20 cellular contexts compared by ENCODE assay signal in the genomic region with DNA sequence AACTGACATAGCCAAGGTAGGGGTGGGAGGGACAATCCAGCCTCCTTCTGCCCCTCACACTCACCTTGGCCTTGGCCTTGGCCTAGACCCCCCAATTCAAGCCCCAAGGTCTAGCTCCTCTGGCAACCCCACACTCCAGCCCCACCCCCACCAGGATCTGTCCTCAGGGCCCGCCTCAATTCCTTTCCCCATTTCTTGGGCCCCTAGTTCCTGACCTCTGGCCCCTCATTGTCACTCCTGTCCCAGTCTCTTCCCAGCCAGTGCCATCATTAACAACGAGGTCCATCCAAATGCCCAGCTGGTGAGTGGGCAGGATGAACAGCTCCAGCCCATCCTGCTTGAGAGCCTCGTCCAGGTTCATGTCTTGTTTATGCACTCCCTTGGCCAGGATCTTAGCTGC. TPM values are rescaled to one million over a fixed set of nuclear protein-coding genes. Genes with fewer than 3 reads are reported as not detected.
A peak's percentile ranks its signal among the peaks of the same experiment; 100 is the strongest.
DNase-seq lines count a peak whose midpoint lies in the region; ATAC-seq and TF ChIP-seq lines count a peak whose summit lies in the region.
"Had no signal": no experiment of that assay in that cellular context is flagged by ENCODE, and none has a peak within 500 bp of the region (broad histone marks: within the 10 kb centered on the region; RNA-seq: fewer than 3 reads in every experiment).

No MANE protein-coding gene starts in this region.

- no peak overlapping the region for H4K5ac ChIP-seq in IMR-90 (ENCODE audit: low read depth, low read length)

- H3K9me2 ChIP-seq in Karpas-422 (replicated peaks; ENCODE audit: insufficient read depth, low read length): no peaks in the 10 kb centered on the region

- H3K9me3 Mint-ChIP-seq in activated T-cell treated with anti-CD3 and anti-CD28 coated beads, Interleukin-2, amount 50 U/mL, for 4 hours: no peaks in the 10 kb centered on the region
- H3K9me3 Mint-ChIP-seq: CD8-positive, alpha-beta T cell had no signal

- H3K23ac ChIP-seq in IMR-90 (ENCODE audit: low read depth, low read length): no peak overlapping the region
- H3K23ac ChIP-seq in mesenchymal stem cell (ENCODE audit: low read length in 2 of 2): no peak overlapping the region
- no peak overlapping the region for H3K23ac ChIP-seq in trophoblast cell (ENCODE audit: low read length)

- H3K27me3 ChIP-seq in BLaER1 (no peaks in the 10 kb centered on the region), IMR-90 (ENCODE audit: control insufficient read depth, insufficient read depth, low read length) (no peaks in the 10 kb centered on the region), mesenchymal stem cell (ENCODE audit: control insufficient read depth in 1 of 2, insufficient read depth in 1 of 2, low read length in 2 of 2) (no peaks in the 10 kb centered on the region), trophoblast cell (ENCODE audit: insufficient read depth, low read length) (no peaks in the 10 kb centered on the region), Karpas-422 (ENCODE audit: low read length) (no peaks in the 10 kb centered on the region)

- POLR2A ChIA-PET in IMR-90 (lab: Charles Lee; ENCODE audit: unreplicated experiment): no interaction called here

- H2BK20ac ChIP-seq in IMR-90 (ENCODE audit: low read depth, low read length): no peak overlapping the region

- H2BK12ac ChIP-seq in mesenchymal stem cell (ENCODE audit: low read length in 2 of 2) (no peak overlapping the region), trophoblast cell (ENCODE audit: low read length) (no peak overlapping the region)

- H3K9me1 ChIP-seq in IMR-90 (ENCODE audit: insufficient read depth, low read length): 0 out of 2 replicates have a peak, but pooled peaks cover 3% of the 10 kb centered on the region

- WGBS in IMR-90 (ENCODE audit: extremely low coverage in 2 of 2, insufficient read length in 1 of 2), 2 experiments: 57% methylated on average over 1 of the region's 3 CpGs; no CpG with 5 or more reads in 1 of the 2 experiments
- WGBS in mesenchymal stem cell: 78% methylated on average over 3 of the region's 3 CpGs
- no CpG with 5 or more reads among the region's 3 CpGs for whole genome bisulfite sequencing in trophoblast cell (ENCODE audit: extremely low coverage, insufficient coverage, insufficient read length)

- H2BK5ac ChIP-seq in IMR-90 (ENCODE audit: low read depth, low read length, poor library complexity, severe bottlenecking) (no peak overlapping the region), mesenchymal stem cell (ENCODE audit: low read depth, low read length, poor library complexity, severe bottlenecking) (no peak overlapping the region), trophoblast cell (ENCODE audit: low read depth, low read length, poor library complexity) (no peak overlapping the region)

- H3K36me3 ChIP-seq in BLaER1 (no peaks in the 10 kb centered on the region), IMR-90 (ENCODE audit: control insufficient read depth, insufficient read depth, low read length) (no peaks in the 10 kb centered on the region), mesenchymal stem cell (ENCODE audit: control insufficient read depth in 1 of 2, insufficient read depth in 2 of 2, low read depth in 1 of 2, low read length in 2 of 2) (peaks cover 4 to 7% of the 10 kb centered on the region in 2 experiments), trophoblast cell (ENCODE audit: control insufficient read depth in 1 of 2, insufficient read depth in 2 of 2, low read length in 2 of 2) (no peaks in the 10 kb centered on the region), Karpas-422 (ENCODE audit: insufficient read depth, low read length) (no peaks in the 10 kb centered on the region)

- TF ChIP-seq CTCF in IMR-90 (conservative IDR thresholded peaks at IDR 0.05; ENCODE audit: low read depth, low read length): no peak

- dilution Hi-C loops in IMR-90 (cut with HindIII; ENCODE audit: low sequenced_read_pairs, unreplicated experiment): no loop called here

- DNase-seq in IMR-90 (no peak), mesenchymal stem cell (no peak), trophoblast cell (no peak), Karpas-422 (no peak)
- DNase-seq in activated T-cell treated with anti-CD3 and anti-CD28 coated beads, Interleukin-2, amount 50 U/mL, for 4 hours: no peak
- DNase-seq: ACHN; AML-193; CD8-positive, alpha-beta T cell; DMS79; MV-4-11; NCI-H1417; NCI-H2029; NCI-H2171; NCI-H446 treated with DMSO at 0.1 percent for 48 hours; OCI-M1; RPMI8226; SIG-M5 had no signal

- H3K9ac ChIP-seq in BLaER1 (peak overlapping the region; percentile 26; the same call in 1 of the 2 replicates), IMR-90 (ENCODE audit: low read depth, low read length) (no peak overlapping the region), mesenchymal stem cell (ENCODE audit: low read length) (peak overlapping the region; percentile 29), trophoblast cell (ENCODE audit: low read length) (peak overlapping the region; percentile 2), Karpas-422 (ENCODE audit: low read length) (no peak overlapping the region)

- no peak overlapping the region for H3K4me2 ChIP-seq in BLaER1
- no peak overlapping the region for H3K4me2 ChIP-seq in IMR-90 (ENCODE audit: low read depth, low read length)
- H3K4me2 ChIP-seq in mesenchymal stem cell (ENCODE audit: low read length, poor library complexity, severe bottlenecking): no peak overlapping the region
- H3K4me2 ChIP-seq in trophoblast cell (ENCODE audit: low read length): no peak overlapping the region
- no peak overlapping the region for H3K4me2 ChIP-seq in Karpas-422 (ENCODE audit: low read depth, low read length, poor library complexity, severe bottlenecking)

- H4K8ac ChIP-seq in IMR-90 (ENCODE audit: low read depth in 2 of 2, low read length in 2 of 2) (no peak overlapping the region), mesenchymal stem cell (ENCODE audit: low read length) (no peak overlapping the region), trophoblast cell (ENCODE audit: low read depth, low read length) (no peak overlapping the region)

- no peaks in the 10 kb centered on the region for H3K27me3 Mint-ChIP-seq in activated T-cell treated with anti-CD3 and anti-CD28 coated beads, Interleukin-2, amount 50 U/mL, for 4 hours (ENCODE audit: low read depth)

- ATAC-seq in IMR-90 (ENCODE audit: low read depth) (no peak), GM18498 (IDR thresholded peaks at IDR 0.05; ENCODE audit: unreplicated experiment) (no peak)
- ATAC-seq in activated T-cell treated with anti-CD3 and anti-CD28 coated beads, Interleukin-2, amount 50 U/mL, for 4 hours: no peak
- ATAC-seq: CD8-positive, alpha-beta T cell; K562 had no signal

- H4K20me1 ChIP-seq in BLaER1 (no peaks in the 10 kb centered on the region), IMR-90 (ENCODE audit: insufficient read depth, low read length) (no peaks in the 10 kb centered on the region), Karpas-422 (ENCODE audit: insufficient read depth, low read depth, low read length) (no peaks in the 10 kb centered on the region)

- no peak for TF ChIP-seq POLR2A in IMR-90 (IDR thresholded peaks at IDR 0.05; ENCODE audit: low read depth, low read length)

- no peak overlapping the region for H3K4ac ChIP-seq in IMR-90 (ENCODE audit: low read depth, low read length)
- H3K4ac ChIP-seq in mesenchymal stem cell (ENCODE audit: low read depth in 1 of 2, low read length in 2 of 2): no peak overlapping the region
- no peak overlapping the region for H3K4ac ChIP-seq in trophoblast cell (ENCODE audit: low read depth, low read length)

- H2BK120ac ChIP-seq in IMR-90 (ENCODE audit: low read depth, low read length) (no peak overlapping the region), mesenchymal stem cell (ENCODE audit: low read depth, low read length) (no peak overlapping the region), trophoblast cell (ENCODE audit: insufficient read depth, low read length, poor library complexity) (no peak overlapping the region)

- intact Hi-C loops in IMR-90 (cut with micrococcal nuclease): loop anchor here (5.0 kb wide), 1 partner anchor 306 kb away; a partner anchor contains a TSS

- H3K9me3 ChIP-seq in BLaER1 (no peaks in the 10 kb centered on the region), IMR-90 (ENCODE audit: control insufficient read depth, insufficient read depth, low read length) (no peaks in the 10 kb centered on the region), mesenchymal stem cell (ENCODE audit: control insufficient read depth, low read length) (no peaks in the 10 kb centered on the region), trophoblast cell (ENCODE audit: insufficient read depth, low read depth, low read length) (no peaks in the 10 kb centered on the region), Karpas-422 (ENCODE audit: low read length) (no peaks in the 10 kb centered on the region)

- no peak overlapping the region for H3K56ac ChIP-seq in IMR-90 (ENCODE audit: extremely low read depth, insufficient read depth, low read length)

- no peak overlapping the region for H4K12ac ChIP-seq in trophoblast cell (ENCODE audit: low read depth, low read length)

- H3K79me2 ChIP-seq in trophoblast cell (ENCODE audit: control insufficient read depth, insufficient read depth, low read length, poor library complexity) (no peaks in the 10 kb centered on the region), Karpas-422 (ENCODE audit: low read length) (no peaks in the 10 kb centered on the region)

- H4K91ac ChIP-seq in IMR-90 (ENCODE audit: insufficient read depth, low read depth, low read length) (no peak overlapping the region), mesenchymal stem cell (ENCODE audit: low read length) (no peak overlapping the region), trophoblast cell (ENCODE audit: low read depth, low read length) (no peak overlapping the region)

- H3K79me1 ChIP-seq in IMR-90 (ENCODE audit: low read depth in 1 of 2, low read length in 2 of 2) (peaks cover 0 to 29% of the 10 kb centered on the region in 2 experiments; a peak in 2 of 4 replicates), mesenchymal stem cell (replicated peaks; ENCODE audit: low read length, poor library complexity, severe bottlenecking) (peaks cover 7% of the 10 kb centered on the region), trophoblast cell (ENCODE audit: low read length) (no peaks in the 10 kb centered on the region)

- no peak overlapping the region for H3K18ac ChIP-seq in IMR-90 (ENCODE audit: low read depth, low read length)
- no peak overlapping the region for H3K18ac ChIP-seq in mesenchymal stem cell (ENCODE audit: low read depth in 1 of 2, low read length in 2 of 2)
- H3K18ac ChIP-seq in trophoblast cell (ENCODE audit: low read length): no peak overlapping the region

- no peaks in the 10 kb centered on the region for H3K36me3 Mint-ChIP-seq in activated T-cell treated with anti-CD3 and anti-CD28 coated beads, Interleukin-2, amount 50 U/mL, for 4 hours (ENCODE audit: insufficient read depth)
- H3K36me3 Mint-ChIP-seq: CD8-positive, alpha-beta T cell had no signal

- CTCF ChIA-PET in IMR-90 (lab: Yijun Ruan, JAX): interaction anchor here (1.1 kb wide), 1 partner anchor 293 kb away, joined by 3 read pairs; no protein-coding TSS in a partner anchor

- H3K4me1 ChIP-seq in BLaER1: peaks cover 46% of the 10 kb centered on the region
- peaks cover 6% of the 10 kb centered on the region for H3K4me1 ChIP-seq in IMR-90 (ENCODE audit: control insufficient read depth, insufficient read depth, low read length)
- H3K4me1 ChIP-seq in mesenchymal stem cell (ENCODE audit: control insufficient read depth, insufficient read depth, low read depth, low read length): peaks cover 8% of the 10 kb centered on the region
- peaks cover 4 to 9% of the 10 kb centered on the region in 2 experiments for H3K4me1 ChIP-seq in trophoblast cell (ENCODE audit: control insufficient read depth in 1 of 2, insufficient read depth in 2 of 2, low read length in 2 of 2)
- H3K4me1 ChIP-seq in Karpas-422 (ENCODE audit: low read length): peaks cover 32% of the 10 kb centered on the region

- no peak for TF ChIP-seq RAD21 in IMR-90 (IDR thresholded peaks at IDR 0.05; ENCODE audit: low read length)

- BruUV-seq in IMR-90 (replicated peaks; lab: Mats Ljungman, UMichigan): no TSS peak

- in situ Hi-C loops in IMR-90 (cut with MboI; ENCODE audit: low sequenced_read_pairs): loop anchor here (5.0 kb wide), 1 partner anchor 206 kb away; no protein-coding TSS in a partner anchor

- H3K4me3 ChIP-seq in BLaER1 (no peak overlapping the region), IMR-90 (ENCODE audit: insufficient read depth, low read depth, low read length) (no peak overlapping the region), mesenchymal stem cell (ENCODE audit: insufficient read depth in 1 of 2, low read depth in 1 of 2, low read length in 2 of 2) (no peak overlapping the region), trophoblast cell (ENCODE audit: low read depth, low read length) (no peak overlapping the region), Karpas-422 (ENCODE audit: low read length) (no peak overlapping the region)
- H3K4me3 ChIP-seq: K562 had no signal

- no peak overlapping the region for H3K14ac ChIP-seq in IMR-90 (replicated peaks; ENCODE audit: low read depth, low read length)
- H3K14ac ChIP-seq in mesenchymal stem cell (ENCODE audit: low read length in 2 of 2): no peak overlapping the region
- no peak overlapping the region for H3K14ac ChIP-seq in trophoblast cell (ENCODE audit: low read length)

- H2AFZ ChIP-seq in IMR-90 (replicated peaks; ENCODE audit: low read length, poor library complexity) (peak overlapping the region; percentile 21), mesenchymal stem cell (ENCODE audit: low read depth, low read length) (no peak overlapping the region), trophoblast cell (ENCODE audit: insufficient read depth, low read length, poor library complexity) (no peak overlapping the region), Karpas-422 (ENCODE audit: low read length) (no peak overlapping the region)

- H2BK15ac ChIP-seq in IMR-90 (ENCODE audit: low read depth, low read length): no peak overlapping the region
- no peak overlapping the region for H2BK15ac ChIP-seq in mesenchymal stem cell (ENCODE audit: low read depth, poor library complexity, severe bottlenecking)

- no peak overlapping the region for H3K4me3 Mint-ChIP-seq in activated T-cell treated with anti-CD3 and anti-CD28 coated beads, Interleukin-2, amount 50 U/mL, for 4 hours
- H3K4me3 Mint-ChIP-seq: CD8-positive, alpha-beta T cell had no signal

- H3K4me1 Mint-ChIP-seq in activated T-cell treated with anti-CD3 and anti-CD28 coated beads, Interleukin-2, amount 50 U/mL, for 4 hours (ENCODE audit: low read depth): peaks cover 17% of the 10 kb centered on the region

- H3K27ac ChIP-seq in BLaER1 (no peak overlapping the region), IMR-90 (ENCODE audit: insufficient read depth, low read length) (no peak overlapping the region), mesenchymal stem cell (ENCODE audit: low read length, poor library complexity, severe bottlenecking) (no peak overlapping the region), trophoblast cell (ENCODE audit: low read depth, low read length) (no peak overlapping the region), Karpas-422 (ENCODE audit: low read length) (no peak overlapping the region)

- no peak overlapping the region for H2AK5ac ChIP-seq in IMR-90 (ENCODE audit: low read depth, low read length)
- no peak overlapping the region for H2AK5ac ChIP-seq in mesenchymal stem cell (ENCODE audit: low read length, severe bottlenecking)
- H2AK5ac ChIP-seq in trophoblast cell (ENCODE audit: low read length): no peak overlapping the region

- H2AK9ac ChIP-seq in IMR-90 (replicated peaks; ENCODE audit: low read depth, low read length, poor library complexity): no peak overlapping the region

RNA-seq across cellular contexts. Expression of a gene that starts 6.8 kb away (rescaled TPM):
- 2.2 and 2.7 TPM in 2 replicates for total RNA-seq in IMR-90 (2012; rRNA removed)
- 12.9 and 13.6 TPM in 2 replicates for polyA plus RNA-seq in IMR-90 (2012; rRNA removed)
- polyA plus RNA-seq in IMR-90 (2012; cell fraction: cytosol; rRNA removed): 5.7 and 15.7 TPM in 2 replicates
- 5.5 and 10.6 TPM in 2 replicates for polyA plus RNA-seq in IMR-90 (2012; cell fraction: nucleus; rRNA removed; ENCODE audit: low replicate concordance)
- polyA plus RNA-seq in mesenchymal stem cell (2013, experiment 1 of 2): 23.3 TPM
- 21.7 TPM for polyA plus RNA-seq in mesenchymal stem cell (2013, experiment 2 of 2)
- 8.6 and 9.5 TPM in 2 replicates for polyA plus RNA-seq in trophoblast cell (2013)
- 2.9 and 7.8 TPM in 2 replicates for total RNA-seq in Karpas-422 (2014; rRNA removed; shearing (Covaris generic); ENCODE audit: low replicate concordance)
- total RNA-seq in activated T-cell treated with anti-CD3 and anti-CD28 coated beads, Interleukin-2, amount 50 U/mL, for 4 hours: 10 to 100 TPM; 12.3 to 15.5 (median 14.5) TPM

RNA-seq across cellular contexts. Expression of a gene that starts 7.3 kb away (rescaled TPM):
- 995 and 1,796 TPM in 2 replicates for total RNA-seq in IMR-90 (2012; rRNA removed)
- 1,398 and 1,518 TPM in 2 replicates for polyA plus RNA-seq in IMR-90 (2012; rRNA removed)
- 856 and 974 TPM in 2 replicates for polyA plus RNA-seq in IMR-90 (2012; cell fraction: cytosol; rRNA removed)
- 173 and 576 TPM in 2 replicates for polyA plus RNA-seq in IMR-90 (2012; cell fraction: nucleus; rRNA removed; ENCODE audit: low replicate concordance)
- 3,698 TPM for polyA plus RNA-seq in mesenchymal stem cell (2013, experiment 1 of 2)
- 3,754 TPM for polyA plus RNA-seq in mesenchymal stem cell (2013, experiment 2 of 2)
- polyA plus RNA-seq in trophoblast cell (2013): 2,489 and 2,535 TPM in 2 replicates
- 150 and 266 TPM in 2 replicates for total RNA-seq in Karpas-422 (2014; rRNA removed; shearing (Covaris generic); ENCODE audit: low replicate concordance)
- 100 to 1,000 TPM; 158 to 177 (median 177) TPM for total RNA-seq in activated T-cell treated with anti-CD3 and anti-CD28 coated beads, Interleukin-2, amount 50 U/mL, for 4 hours

RNA-seq across cellular contexts. Expression of a gene that starts 15.9 kb away (rescaled TPM):
- 7.3 and 8.9 TPM in 2 replicates for total RNA-seq in IMR-90 (2012; rRNA removed)
- polyA plus RNA-seq in IMR-90 (2012; rRNA removed): 18.8 and 21.0 TPM in 2 replicates
- 16.9 and 19.9 TPM in 2 replicates for polyA plus RNA-seq in IMR-90 (2012; cell fraction: cytosol; rRNA removed)
- 85.3 and 102 TPM in 2 replicates for polyA plus RNA-seq in IMR-90 (2012; cell fraction: nucleus; rRNA removed; ENCODE audit: low replicate concordance)
- polyA plus RNA-seq in mesenchymal stem cell (2013, experiment 1 of 2): 1.1 TPM
- 1.1 TPM for polyA plus RNA-seq in mesenchymal stem cell (2013, experiment 2 of 2)
- 0.81 and 1.4 TPM in 2 replicates for polyA plus RNA-seq in trophoblast cell (2013)
- 12.4 and 12.8 TPM in 2 replicates for total RNA-seq in Karpas-422 (2014; rRNA removed; shearing (Covaris generic); ENCODE audit: low replicate concordance)
- 1 to 10 TPM; 3.9 to 7.4 (median 5.1) TPM for total RNA-seq in activated T-cell treated with anti-CD3 and anti-CD28 coated beads, Interleukin-2, amount 50 U/mL, for 4 hours

RNA-seq across cellular contexts. Expression of a gene that starts 20.2 kb away (rescaled TPM):
- 128 and 158 TPM in 2 replicates for total RNA-seq in IMR-90 (2012; rRNA removed)
- 280 and 285 TPM in 2 replicates for polyA plus RNA-seq in IMR-90 (2012; rRNA removed)
- polyA plus RNA-seq in IMR-90 (2012; cell fraction: cytosol; rRNA removed): 332 and 427 TPM in 2 replicates
- polyA plus RNA-seq in IMR-90 (2012; cell fraction: nucleus; rRNA removed; ENCODE audit: low replicate concordance): 75.9 and 113 TPM in 2 replicates
- polyA plus RNA-seq in mesenchymal stem cell (2013, experiment 1 of 2): 95.3 TPM
- 97.2 TPM for polyA plus RNA-seq in mesenchymal stem cell (2013, experiment 2 of 2)
- 47.3 and 48.7 TPM in 2 replicates for polyA plus RNA-seq in trophoblast cell (2013)
- total RNA-seq in Karpas-422 (2014; rRNA removed; shearing (Covaris generic); ENCODE audit: low replicate concordance): 83.4 and 191 TPM in 2 replicates
- 10 to 100 TPM; 60.7 to 65.7 (median 61.7) TPM for total RNA-seq in activated T-cell treated with anti-CD3 and anti-CD28 coated beads, Interleukin-2, amount 50 U/mL, for 4 hours

RNA-seq across cellular contexts. Expression of a gene that starts 28.4 kb away (rescaled TPM):
- total RNA-seq in IMR-90 (2012; rRNA removed): 3.9 and 4.4 TPM in 2 replicates
- polyA plus RNA-seq in IMR-90 (2012; rRNA removed): 13.9 and 15.7 TPM in 2 replicates
- polyA plus RNA-seq in IMR-90 (2012; cell fraction: cytosol; rRNA removed): 12.1 and 23.0 TPM in 2 replicates
- 89.0 and 117 TPM in 2 replicates for polyA plus RNA-seq in IMR-90 (2012; cell fraction: nucleus; rRNA removed; ENCODE audit: low replicate concordance)
- polyA plus RNA-seq in mesenchymal stem cell (2013, experiment 1 of 2): 0.30 TPM
- 0.23 TPM for polyA plus RNA-seq in mesenchymal stem cell (2013, experiment 2 of 2)
- 0.92 and 1.1 TPM in 2 replicates for polyA plus RNA-seq in trophoblast cell (2013)
- total RNA-seq in Karpas-422 (2014; rRNA removed; shearing (Covaris generic); ENCODE audit: low replicate concordance): 0.78 and 2.6 TPM in 2 replicates
- total RNA-seq in activated T-cell treated with anti-CD3 and anti-CD28 coated beads, Interleukin-2, amount 50 U/mL, for 4 hours: 1 to 10 TPM in 2 of 3 donors, under 1 TPM in 1; 0.91 to 1.4 (median 1.3) TPM

Comparison
In these comparisons a context has a peak if more than half of its experiments do, and no peak if none do; other contexts are left out.
1. H3K9ac ChIP-seq: peak in BLaER1 (single experiment), mesenchymal stem cell (single experiment) and trophoblast cell (single experiment); none in IMR-90 (single experiment) and Karpas-422 (single experiment).